ENCODE assay signal across 1 cellular context in genomic region chr6:31610891-31611425, GRCh38.
A peak's percentile ranks its signal among the peaks of the same experiment; 100 is the strongest.
TF ChIP-seq lines count a peak whose summit lies in the region.

No MANE protein-coding gene starts in this region.

TF ChIP-seq in HepG2, 621 proteins besides CTCF, POLR2A, EP300 and RAD21:
- TF ChIP-seq HOMEZ (CRISPR knock-in tag; IDR thresholded peaks at IDR 0.05; ENCODE audit: low read depth) (no peak), MBNL3 (CRISPR knock-in tag; conservative IDR thresholded peaks at IDR 0.05) (no peak), CAMTA2 (CRISPR knock-in tag; IDR thresholded peaks at IDR 0.05; ENCODE audit: borderline replicate concordance) (no peak), HNRNPLL (IDR thresholded peaks at IDR 0.05; ENCODE audit: low read depth, low read length, poor library complexity, severe bottlenecking) (no peak), HMGA1 (CRISPR knock-in tag; conservative IDR thresholded peaks at IDR 0.05) (no peak), SP2 (CRISPR knock-in tag; IDR thresholded peaks at IDR 0.05) (0 out of 2 replicates have a peak, but pooled peaks have one; percentile 21), MNT (IDR thresholded peaks at IDR 0.05) (peak; percentile 17; the same call in 1 of the 2 replicates), MYC (CRISPR knock-in tag; IDR thresholded peaks at IDR 0.05; ENCODE audit: borderline replicate concordance) (no peak), XBP1 (CRISPR knock-in tag; IDR thresholded peaks at IDR 0.05) (no peak)
- TF ChIP-seq, protein P1, sequence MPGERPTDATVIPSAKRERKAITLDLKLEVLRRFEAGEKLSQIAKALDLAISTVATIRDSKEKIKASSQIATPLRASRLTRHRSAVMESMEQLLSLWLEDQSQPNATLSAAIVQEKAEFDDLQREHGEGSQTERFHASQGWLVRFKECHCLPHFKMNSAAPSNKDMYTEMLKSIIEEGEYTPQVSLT (CRISPR knock-in tag; IDR thresholded peaks at IDR 0.05; ENCODE audit: borderline replicate concordance, low read depth), result no peak
